Comparison of ENCODE assay signal across 1 cellular context in the genomic region with DNA sequence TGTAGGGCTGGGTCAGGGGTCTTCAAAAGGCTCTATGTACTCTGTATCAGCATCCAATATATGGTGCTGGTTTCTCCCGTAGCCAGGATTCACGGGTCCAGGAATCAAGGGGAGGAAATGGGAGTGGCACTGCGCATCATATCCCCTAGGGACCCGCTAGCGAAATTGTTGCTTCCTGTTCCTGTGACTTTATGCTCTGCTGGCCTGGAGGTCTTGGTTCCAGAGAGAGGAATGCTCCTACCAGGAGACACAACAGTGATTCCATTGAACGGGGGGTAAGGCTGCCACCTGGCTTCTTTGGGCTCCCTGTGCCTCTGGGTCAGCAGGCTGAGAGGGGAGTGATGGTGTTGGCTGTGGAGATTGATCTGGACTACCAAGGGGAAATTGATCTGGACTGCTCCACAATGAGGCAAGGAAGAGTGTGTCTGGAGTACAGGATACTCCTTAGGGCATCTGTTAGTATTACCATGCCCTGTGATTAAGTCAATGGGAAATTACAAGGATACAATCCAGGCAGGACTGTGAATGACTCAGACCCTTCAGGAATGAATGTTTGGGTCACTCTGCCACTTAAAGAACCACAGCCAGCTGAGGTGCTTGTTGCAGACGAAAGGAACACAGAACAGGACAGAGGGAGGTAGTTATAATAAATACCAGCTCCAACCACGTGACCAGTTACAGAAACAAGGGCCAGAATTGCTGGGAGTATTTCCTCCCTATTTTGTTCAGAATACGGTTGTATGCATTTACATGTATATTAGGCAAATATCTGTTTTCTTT.
TF ChIP-seq lines count a peak whose summit lies in the region.

No MANE protein-coding gene starts in this region.

TF ChIP-seq in A549, 52 proteins besides CTCF, POLR2A, EP300 and RAD21 (continued from another document):
- TF ChIP-seq, protein P1, sequence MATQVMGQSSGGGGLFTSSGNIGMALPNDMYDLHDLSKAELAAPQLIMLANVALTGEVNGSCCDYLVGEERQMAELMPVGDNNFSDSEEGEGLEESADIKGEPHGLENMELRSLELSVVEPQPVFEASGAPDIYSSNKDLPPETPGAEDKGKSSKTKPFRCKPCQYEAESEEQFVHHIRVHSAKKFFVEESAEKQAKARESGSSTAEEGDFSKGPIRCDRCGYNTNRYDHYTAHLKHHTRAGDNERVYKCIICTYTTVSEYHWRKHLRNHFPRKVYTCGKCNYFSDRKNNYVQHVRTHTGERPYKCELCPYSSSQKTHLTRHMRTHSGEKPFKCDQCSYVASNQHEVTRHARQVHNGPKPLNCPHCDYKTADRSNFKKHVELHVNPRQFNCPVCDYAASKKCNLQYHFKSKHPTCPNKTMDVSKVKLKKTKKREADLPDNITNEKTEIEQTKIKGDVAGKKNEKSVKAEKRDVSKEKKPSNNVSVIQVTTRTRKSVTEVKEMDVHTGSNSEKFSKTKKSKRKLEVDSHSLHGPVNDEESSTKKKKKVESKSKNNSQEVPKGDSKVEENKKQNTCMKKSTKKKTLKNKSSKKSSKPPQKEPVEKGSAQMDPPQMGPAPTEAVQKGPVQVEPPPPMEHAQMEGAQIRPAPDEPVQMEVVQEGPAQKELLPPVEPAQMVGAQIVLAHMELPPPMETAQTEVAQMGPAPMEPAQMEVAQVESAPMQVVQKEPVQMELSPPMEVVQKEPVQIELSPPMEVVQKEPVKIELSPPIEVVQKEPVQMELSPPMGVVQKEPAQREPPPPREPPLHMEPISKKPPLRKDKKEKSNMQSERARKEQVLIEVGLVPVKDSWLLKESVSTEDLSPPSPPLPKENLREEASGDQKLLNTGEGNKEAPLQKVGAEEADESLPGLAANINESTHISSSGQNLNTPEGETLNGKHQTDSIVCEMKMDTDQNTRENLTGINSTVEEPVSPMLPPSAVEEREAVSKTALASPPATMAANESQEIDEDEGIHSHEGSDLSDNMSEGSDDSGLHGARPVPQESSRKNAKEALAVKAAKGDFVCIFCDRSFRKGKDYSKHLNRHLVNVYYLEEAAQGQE (IDR thresholded peaks at IDR 0.05) = no peak
- TF ChIP-seq, protein P2, sequence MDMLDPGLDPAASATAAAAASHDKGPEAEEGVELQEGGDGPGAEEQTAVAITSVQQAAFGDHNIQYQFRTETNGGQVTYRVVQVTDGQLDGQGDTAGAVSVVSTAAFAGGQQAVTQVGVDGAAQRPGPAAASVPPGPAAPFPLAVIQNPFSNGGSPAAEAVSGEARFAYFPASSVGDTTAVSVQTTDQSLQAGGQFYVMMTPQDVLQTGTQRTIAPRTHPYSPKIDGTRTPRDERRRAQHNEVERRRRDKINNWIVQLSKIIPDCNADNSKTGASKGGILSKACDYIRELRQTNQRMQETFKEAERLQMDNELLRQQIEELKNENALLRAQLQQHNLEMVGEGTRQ (IDR thresholded peaks at IDR 0.05) = peak; percentile 83
- TF ChIP-seq RARB (CRISPR knock-in tag; IDR thresholded peaks at IDR 0.05) (no peak), GATA3 (IDR thresholded peaks at IDR 0.05; ENCODE audit: borderline replicate concordance) (peak; percentile 37; the same call in 1 of the 2 replicates), NPAS2 (CRISPR knock-in tag; IDR thresholded peaks at IDR 0.05; ENCODE audit: borderline replicate concordance) (no peak), SREBF2 (IDR thresholded peaks at IDR 0.05) (no peak)
